8 cellular contexts compared by ENCODE assay signal in genomic region chr1:183942933-183943693, GRCh38.
DNase-seq lines count a peak whose midpoint lies in the region; ATAC-seq and TF ChIP-seq lines count a peak whose summit lies in the region.

No MANE protein-coding gene starts in this region.

- no peaks in the 10 kb centered on the region for H3K9me3 ChIP-seq in upper lobe of right lung

- DNase-seq in RKO (ENCODE audit: low spot score) (peak; percentile 78), fibroblast of mammary gland (ENCODE audit: low read depth) (peak; percentile 100), upper lobe of right lung (no peak), left lobe of liver (ENCODE audit: low spot score) (no peak), mesenteric fat pad (ENCODE audit: low spot score) (no peak), hippocampal formation (lab: John Stamatoyannopoulos, UW) (no peak)

- H3K36me3 ChIP-seq in upper lobe of right lung: peaks cover 4% of the 10 kb centered on the region

- peak; percentile 38 for TF ChIP-seq CTCF in fibroblast of mammary gland (conservative IDR thresholded peaks at IDR 0.05; ENCODE audit: control insufficient read depth, insufficient read depth, low read depth, low read length)
- no peak for TF ChIP-seq CTCF in upper lobe of right lung (IDR thresholded peaks at IDR 0.05)

- intact Hi-C loops in upper lobe of right lung (cut with DNase I): no loop called here

- H3K27ac ChIP-seq in upper lobe of right lung: no peak overlapping the region

- H3K27me3 ChIP-seq in upper lobe of right lung: no peaks in the 10 kb centered on the region

- no peaks in the 10 kb centered on the region for H3K4me1 ChIP-seq in upper lobe of right lung

- H3K4me3 ChIP-seq in fibroblast of mammary gland (ENCODE audit: control insufficient read depth, low read depth, low read length): no peak overlapping the region
- H3K4me3 ChIP-seq in upper lobe of right lung: no peak overlapping the region

- ATAC-seq in GM18861 (IDR thresholded peaks at IDR 0.05; ENCODE audit: unreplicated experiment) (peak; percentile 95), HG03378 (IDR thresholded peaks at IDR 0.05; ENCODE audit: unreplicated experiment) (peak; percentile 79), upper lobe of right lung (peak; percentile 79), left lobe of liver (no peak)

Comparison
In these comparisons a context has a peak if more than half of its experiments do, and no peak if none do; other contexts are left out.
1. DNase-seq: peak in RKO (single experiment) and fibroblast of mammary gland (single experiment); none in upper lobe of right lung (single experiment), left lobe of liver (single experiment), mesenteric fat pad (single experiment) and hippocampal formation (0 of 2).